ENCODE assay signal across 4 cellular contexts in the genomic region with DNA sequence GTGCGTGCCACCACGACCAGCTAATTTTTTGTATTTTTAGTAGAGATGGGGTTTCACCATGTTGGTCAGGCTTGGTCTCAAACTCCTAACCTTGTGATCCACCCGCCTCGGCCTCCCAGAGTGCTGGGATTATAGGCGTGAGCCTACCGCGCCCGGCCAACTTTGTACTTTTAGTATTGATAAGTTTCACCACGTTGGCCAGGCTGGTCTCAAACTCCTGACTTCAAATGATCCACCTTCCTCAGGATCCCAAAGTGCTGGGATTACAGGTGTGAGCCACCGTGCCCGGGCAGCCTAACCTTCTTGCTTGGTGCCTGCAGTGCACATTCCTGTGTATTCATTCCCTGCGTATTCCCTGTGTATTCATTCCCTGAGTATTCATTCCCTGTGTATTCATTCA. TPM values are rescaled to one million over a fixed set of nuclear protein-coding genes. Genes with fewer than 3 reads are reported as not detected.
"Had no signal": no experiment of that assay in that cellular context is flagged by ENCODE, and none has a peak within 500 bp of the region (broad histone marks: within the 10 kb centered on the region; RNA-seq: fewer than 3 reads in every experiment).

No MANE protein-coding gene starts in this region.

RNA-seq across cellular contexts. Expression of a gene that starts 49.0 kb away (rescaled TPM):
- total RNA-seq: GM23338, H9, HT-29, IMR-90 had no signal
- polyA plus RNA-seq: GM23338 had no signal
